Comparison of ENCODE assay signal across 20 cellular contexts in the genomic region with DNA sequence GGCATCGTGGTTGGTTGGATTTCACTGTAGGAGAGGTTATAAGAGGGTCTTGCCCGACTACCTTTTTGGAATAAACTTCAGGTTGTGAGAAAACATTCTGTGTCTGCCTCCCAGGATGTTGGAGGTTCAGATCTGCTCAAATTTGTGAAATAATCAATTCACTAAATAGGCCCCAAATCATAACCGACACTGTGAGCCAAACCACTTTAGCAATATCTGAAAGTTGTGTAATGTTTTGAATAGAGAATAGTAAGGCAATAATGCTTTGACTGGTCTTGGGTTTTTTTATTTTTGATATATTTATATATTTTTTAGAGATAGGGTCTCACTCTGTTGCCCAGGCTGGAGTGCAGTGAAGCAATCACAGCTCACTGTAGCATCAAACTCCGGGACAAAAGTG.
"Had no signal": no experiment of that assay in that cellular context is flagged by ENCODE, and none has a peak within 500 bp of the region (broad histone marks: within the 10 kb centered on the region; RNA-seq: fewer than 3 reads in every experiment).

No MANE protein-coding gene starts in this region.

- H3K36me3 ChIP-seq: heart left ventricle, right lobe of liver, spleen had no signal

- H3K27ac ChIP-seq: coronary artery, foreskin keratinocyte, psoas muscle, right lobe of liver had no signal

- H3K4me1 ChIP-seq: foreskin keratinocyte, psoas muscle, right lobe of liver had no signal

- H3K4me3 ChIP-seq: coronary artery, heart left ventricle, lung, psoas muscle, right lobe of liver, spleen had no signal

- H3K9me3 ChIP-seq: psoas muscle, right lobe of liver, spleen had no signal

- H3K27me3 ChIP-seq: heart left ventricle, right lobe of liver, spleen had no signal

- DNase-seq: effector CD8-positive, alpha-beta T cell; foreskin keratinocyte; heart left ventricle; hippocampal formation; left colon; left ventricle myocardium superior; mesendoderm; naive B cell; nephron progenitor cell; psoas muscle; retina; right lobe of liver; spleen; stimulated activated CD4-positive, alpha-beta T cell treated with anti-CD3 and anti-CD28 coated beads, Interleukin-15, amount 100 ng/mL, for 24 hours; stimulated activated CD4-positive, alpha-beta T cell treated with anti-CD3 and anti-CD28 coated beads, Interleukin-1b, Interleukin-23, amount 100 ng/mL, for 48 hours; stimulated activated CD4-positive, alpha-beta T cell treated with anti-CD3 and anti-CD28 coated beads, Interleukin-4, amount 100 ng/mL, for 24 hours; trophoblast cell had no signal

- ATAC-seq: foreskin keratinocyte; left colon; psoas muscle; right lobe of liver; stimulated activated memory B cell treated with anti-CD40 and anti-IgM and Interleukin-4, amounts not matched to agents 10 μg/mL and 1 μg/mL and 100 μg/mL, for 72 hours had no signal
